Comparison of ENCODE assay signal across 8 cellular contexts in genomic region chr2:106511476-106511888, GRCh38. TPM values are rescaled to one million over a fixed set of nuclear protein-coding genes. Genes with fewer than 3 reads are reported as not detected.
DNase-seq lines count a peak whose midpoint lies in the region; ATAC-seq and TF ChIP-seq lines count a peak whose summit lies in the region.
"Not testable (repeated sequence)": the region's sequence is repeated elsewhere in the genome, so short reads cannot be mapped to it uniquely, and the experiment has no call there.

No MANE protein-coding gene starts in this region.

- not testable (repeated sequence) for TF ChIP-seq CTCF in PC-9 (conservative IDR thresholded peaks at IDR 0.05); body of pancreas (IDR thresholded peaks at IDR 0.05); gastroesophageal sphincter (IDR thresholded peaks at IDR 0.05); uterus (IDR thresholded peaks at IDR 0.05)

- not testable (repeated sequence) for H3K36me3 ChIP-seq in PC-9 (ENCODE audit: low read depth); body of pancreas (replicated peaks in 1 of 2; ENCODE audit: insufficient read depth in 1 of 2, low read depth in 2 of 2); gastroesophageal sphincter; uterus

- ATAC-seq in body of pancreas (peak; percentile 70), gastroesophageal sphincter (peak; percentile 94)

- intact Hi-C loops in PC-9 (cut with micrococcal nuclease; ENCODE audit: unreplicated experiment); body of pancreas (cut with DNase I); uterus (cut with DNase I; ENCODE audit: low total_unique reads): not testable (repeated sequence)

- peak; percentile 4 for DNase-seq in GOT3 (lab: John Stamatoyannopoulos, UW)
- DNase-seq in PC-9: peak; percentile 38 to 72
- peak; percentile 72 for DNase-seq in activated CD8-positive, alpha-beta memory T cell treated with anti-CD3 and anti-CD28 coated beads for 24 hours
- peak; percentile 19 to 66 (median 27) for DNase-seq in body of pancreas
- DNase-seq in myocyte (ENCODE audit: low read depth): peak; percentile 50
- peak; percentile 32 for DNase-seq in stimulated activated CD4-positive, alpha-beta T cell treated with anti-CD3 and anti-CD28 coated beads, Interleukin-2, amount 100 ng/mL, for 4 hours (ENCODE audit: low read depth)
- peak; percentile 76 to 79 for DNase-seq in uterus

- H3K27ac ChIP-seq in PC-9, body of pancreas: not testable (repeated sequence)
- H3K27ac ChIP-seq in gastroesophageal sphincter (peak overlapping the region in 3 of 4 donors; percentile 56 to 76 (median 58)), uterus (peak overlapping the region; percentile 33 to 47)

- H3K79me2 ChIP-seq in PC-9 (ENCODE audit: low read depth): not testable (repeated sequence)

- not testable (repeated sequence) for H3K4me1 ChIP-seq in PC-9 (replicated peaks; ENCODE audit: insufficient read depth); body of pancreas; gastroesophageal sphincter; uterus

- not testable (repeated sequence) for H3K9me2 ChIP-seq in PC-9 (ENCODE audit: insufficient read depth)

- H3K9me3 ChIP-seq in PC-9 (ENCODE audit: insufficient read depth, low read depth); body of pancreas; gastroesophageal sphincter; uterus: not testable (repeated sequence)

- 76 to 90% methylated on average over 3 to 7 of the region's 14 CpGs for WGBS in body of pancreas, 2 donors
- 0% methylated on average over 1 to 3 of the region's 14 CpGs for WGBS in gastroesophageal sphincter (ENCODE audit: low coverage in 1 of 2), 2 donors

- H3K27me3 ChIP-seq in PC-9 (ENCODE audit: insufficient read depth, low read depth); body of pancreas; gastroesophageal sphincter; uterus: not testable (repeated sequence)

- BruUV-seq in PC-9 (replicated peaks; lab: Mats Ljungman, UMichigan): not testable (repeated sequence)

- H3F3A ChIP-seq in PC-9 (ENCODE audit: insufficient read depth, low read depth): not testable (repeated sequence)

- TF ChIP-seq EP300 in gastroesophageal sphincter (IDR thresholded peaks at IDR 0.05): not testable (repeated sequence)

- TF ChIP-seq POLR2A in body of pancreas (IDR thresholded peaks at IDR 0.05); gastroesophageal sphincter (IDR thresholded peaks at IDR 0.05); uterus (IDR thresholded peaks at IDR 0.05): not testable (repeated sequence)

- H4K20me1 ChIP-seq in PC-9 (ENCODE audit: insufficient read depth): not testable (repeated sequence)

- peak overlapping the region; percentile 68 for H3K4me2 ChIP-seq in PC-9

- not testable (repeated sequence) for H3K4me3 ChIP-seq in PC-9, body of pancreas, uterus
- peak overlapping the region in 1 of 2 donors; percentile 6 for H3K4me3 ChIP-seq in gastroesophageal sphincter

- POLR2A ChIA-PET in PC-9 (lab: Charles Lee; ENCODE audit: unreplicated experiment): not testable (repeated sequence)

- CTCF ChIA-PET in PC-9 (lab: Charles Lee): not testable (repeated sequence)

- not testable (repeated sequence) for H2AFZ ChIP-seq in PC-9

RNA-seq across cellular contexts. Expression of gene CD8B2, which starts 24.3 kb away (rescaled TPM):
- total RNA-seq in PC-9 (2021): not detected in 2 replicates
- not detected for total RNA-seq in body of pancreas
- total RNA-seq in gastroesophageal sphincter: under 1 TPM in 2 of 4 donors, not detected in 2; 0.08 to 0.13 TPM
- not detected in 2 replicates for total RNA-seq in myocyte
- not detected for polyA plus RNA-seq in myocyte (2012)
- total RNA-seq in uterus: under 1 TPM in 1 of 4 donors, not detected in 3; 0.07 TPM

RNA-seq across cellular contexts. Expression of gene RGPD3, which starts 43.3 kb away (rescaled TPM):
- total RNA-seq in PC-9 (2021): 0.09 TPM in 1 of 2 replicates, not detected in the other
- under 1 TPM in 1 of 2 donors, not detected in 1; 0.26 TPM for total RNA-seq in body of pancreas
- total RNA-seq in gastroesophageal sphincter: 1 to 10 TPM in 1 of 4 donors, under 1 TPM in 3; 0.40 to 1.1 (median 0.70) TPM
- 0.16 and 0.64 TPM in 2 replicates for total RNA-seq in myocyte
- not detected for polyA plus RNA-seq in myocyte (2012)
- 1 to 10 TPM in 1 of 4 donors, under 1 TPM in 1, not detected in 2; under 0.01 to 1.5 TPM for total RNA-seq in uterus

Comparison
In these comparisons a context has a peak if more than half of its experiments do, and no peak if none do; other contexts are left out.
1. DNase-seq: peak in every context shown above with its lines; median percentile 78 in uterus; 72 in activated CD8-positive, alpha-beta memory T cell treated with anti-CD3 and anti-CD28 coated beads for 24 hours; 55 in PC-9; 50 in myocyte; 32 in stimulated activated CD4-positive, alpha-beta T cell treated with anti-CD3 and anti-CD28 coated beads, Interleukin-2, amount 100 ng/mL, for 4 hours; 27 in body of pancreas; 4 in GOT3.